ENCODE assay signal across 6 cellular contexts in genomic region chr12:124642105-124642504, GRCh38.
"Had no signal": no experiment of that assay in that cellular context is flagged by ENCODE, and none has a peak within 500 bp of the region (broad histone marks: within the 10 kb centered on the region; RNA-seq: fewer than 3 reads in every experiment).

No MANE protein-coding gene starts in this region.

- H3K4me1 ChIP-seq: HAP-1 had no signal

- H2AFZ ChIP-seq: GM23248 had no signal

- H3K9ac ChIP-seq: GM23248 had no signal

- DNase-seq: GM23248, GOT3, H7, KBM-7 had no signal

- ATAC-seq: HCT116 had no signal

- H3K27ac ChIP-seq: GM23248 had no signal

- H3K4me3 ChIP-seq: GM23248, HAP-1 had no signal

- H3K9me3 ChIP-seq: HAP-1 had no signal

- H3K36me3 ChIP-seq: HAP-1 had no signal
